8 cellular contexts compared by ENCODE assay signal in genomic region chr4:139454111-139454600, GRCh38. TPM values are rescaled to one million over a fixed set of nuclear protein-coding genes. Genes with fewer than 3 reads are reported as not detected.
DNase-seq lines count a peak whose midpoint lies in the region; ATAC-seq, FAIRE-seq and TF ChIP-seq lines count a peak whose summit lies in the region.

TSS of gene RAB33B (plus strand) at chr4:139454121. CDS start at chr4:139454196, 75 bp downstream.

- WGBS in K562 (ENCODE audit: insufficient coverage, low coverage, missing lambda C conversion rate) = under 1% methylated on average over 31 of the region's 36 CpGs

- DNase-seq in EH (ENCODE audit: low read depth) = peak; percentile 92
- peak in 1 of 4 experiments; percentile 14 for DNase-seq in K562 (ENCODE audit: extremely low read depth in 1 of 4, low spot score in 3 of 4)
- DNase-seq in stimulated activated naive B cell treated with anti-CD40 and anti-IgM and Interleukin-4, amounts not matched to agents 10 μg/mL and 1 μg/mL and 100 μg/mL, for 72 hours = no peak
- DNase-seq in activated effector memory CD4-positive, alpha-beta T cell treated with anti-CD3 and anti-CD28 coated beads, Interleukin-2, amount 50 U/mL, for 16 hours = no peak
- DNase-seq in MV-4-11 (lab: John Stamatoyannopoulos, UW) = no peak

- no peaks in the 10 kb centered on the region for H3K9me1 ChIP-seq in K562 (ENCODE audit: control insufficient read depth, insufficient read depth, low read length)

- H3K36me3 ChIP-seq in KOPT-K1 (ENCODE audit: insufficient read depth, low read length) (no peaks in the 10 kb centered on the region; the same call in 1 of the 2 replicates), K562 (ENCODE audit: control insufficient read depth, insufficient read depth, low read length) (peaks cover 8% of the 10 kb centered on the region; the same call in 2 of the 3 replicates), iPS-20b (ENCODE audit: insufficient read depth, low read depth, low read length) (no peaks in the 10 kb centered on the region)

- CTCF ChIA-PET in K562 (lab: Yijun Ruan, JAX; ENCODE audit: low intra/inter-chr PET ratio) = no interaction called here

- H3K27ac ChIP-seq in KOPT-K1 (ENCODE audit: low read depth, low read length, poor library complexity, severe bottlenecking) (peak within 1 kb of the TSS; percentile 74), K562 (ENCODE audit: extremely low read depth, low read depth, low read length) (peak within 1 kb of the TSS; percentile 88), iPS-20b (ENCODE audit: low read length) (peak within 1 kb of the TSS; percentile 44)

- peak within 1 kb of the TSS; percentile 92 to 98 for H3K4me3 Mint-ChIP-seq in stimulated activated naive B cell treated with anti-CD40 and anti-IgM and Interleukin-4, amounts not matched to agents 10 μg/mL and 1 μg/mL and 100 μg/mL, for 72 hours

- no peaks in the 10 kb centered on the region for H3K9me3 Mint-ChIP-seq in stimulated activated naive B cell treated with anti-CD40 and anti-IgM and Interleukin-4, amounts not matched to agents 10 μg/mL and 1 μg/mL and 100 μg/mL, for 72 hours

- peak within 1 kb of the TSS; percentile 88 for H2AFZ ChIP-seq in K562 (ENCODE audit: low read depth, low read length)

- no peaks in the 10 kb centered on the region for H4K20me1 ChIP-seq in K562 (replicated peaks; ENCODE audit: control insufficient read depth, insufficient read depth, low read length)

- peak within 1 kb of the TSS; percentile 100 for H3K27ac Mint-ChIP-seq in stimulated activated naive B cell treated with anti-CD40 and anti-IgM and Interleukin-4, amounts not matched to agents 10 μg/mL and 1 μg/mL and 100 μg/mL, for 72 hours

- no peak for TF ChIP-seq CTCF in K562 (IDR thresholded peaks at IDR 0.05 in 2 of 3, conservative IDR thresholded peaks at IDR 0.05 in 1 of 3; ENCODE audit: insufficient read depth in 2 of 3, low read depth in 1 of 3, low read length in 3 of 3)

- no peaks in the 10 kb centered on the region for H3K27me3 Mint-ChIP-seq in stimulated activated naive B cell treated with anti-CD40 and anti-IgM and Interleukin-4, amounts not matched to agents 10 μg/mL and 1 μg/mL and 100 μg/mL, for 72 hours

- H3K4me1 Mint-ChIP-seq in stimulated activated naive B cell treated with anti-CD40 and anti-IgM and Interleukin-4, amounts not matched to agents 10 μg/mL and 1 μg/mL and 100 μg/mL, for 72 hours = peaks cover 27 to 52% of the 10 kb centered on the region in 2 donors

- TSS peak; percentile 42 for BruUV-seq in K562 (replicated peaks; lab: Mats Ljungman, UMichigan)

- in situ Hi-C loops in K562 (cut with MboI) = no loop called here

- H3K9me3 ChIP-seq in KOPT-K1 (ENCODE audit: insufficient read depth, low read length, poor library complexity, severe bottlenecking) (no peaks in the 10 kb centered on the region), K562 (replicated peaks; ENCODE audit: control insufficient read depth, insufficient read depth, low read depth, low read length) (no peaks in the 10 kb centered on the region; the same call in 1 of the 2 replicates), iPS-20b (ENCODE audit: insufficient read depth, low read depth, low read length) (no peaks in the 10 kb centered on the region)

- H3K9ac ChIP-seq in K562 (ENCODE audit: insufficient read depth in 1 of 2, low read depth in 2 of 2, low read length in 2 of 2) = peak within 1 kb of the TSS; percentile 82 to 99
- peak within 1 kb of the TSS; percentile 89 for H3K9ac ChIP-seq in iPS-20b (ENCODE audit: low read depth, low read length)

- intact Hi-C loops in K562 (cut with micrococcal nuclease) = loop anchor here (2.0 to 5.0 kb wide), 2 partner anchors 153 to 372 kb away; partner anchors contain the start of gene NAA15

- H3K4me1 ChIP-seq in K562 (replicated peaks in 1 of 2; ENCODE audit: control insufficient read depth in 2 of 2, insufficient read depth in 2 of 2, low read length in 2 of 2) = peaks cover 19 to 28% of the 10 kb centered on the region in 2 experiments
- peaks cover 23% of the 10 kb centered on the region for H3K4me1 ChIP-seq in iPS-20b (ENCODE audit: insufficient read depth, low read length)

- TF ChIP-seq RAD21 in K562 (CRISPR knock-in tag; conservative IDR thresholded peaks at IDR 0.05 in 1 of 2, IDR thresholded peaks at IDR 0.05 in 1 of 2) = no peak

- H3K4me3 ChIP-seq in K562 (peak within 1 kb of the TSS; percentile 53), iPS-20b (ENCODE audit: low read length) (peak within 1 kb of the TSS; percentile 98)

- POLR2A ChIA-PET in K562 (lab: Yijun Ruan, JAX) = interaction anchor here (0.6 to 2.4 kb wide), 5 partner anchors 10 to 163 kb away, joined by 3 to 10 read pairs (median 4); no protein-coding TSS in a partner anchor

- peaks cover 2 to 8% of the 10 kb centered on the region in 2 donors for H3K36me3 Mint-ChIP-seq in stimulated activated naive B cell treated with anti-CD40 and anti-IgM and Interleukin-4, amounts not matched to agents 10 μg/mL and 1 μg/mL and 100 μg/mL, for 72 hours

- TF ChIP-seq POLR2A in K562 (conservative IDR thresholded peaks at IDR 0.05) = no peak

- H3K4me2 ChIP-seq in K562 (ENCODE audit: insufficient read depth, low read length) = peak within 1 kb of the TSS; percentile 92

- H3K27me3 ChIP-seq in K562 (ENCODE audit: control insufficient read depth in 2 of 2, insufficient read depth in 2 of 2, low read length in 2 of 2) (no peaks in the 10 kb centered on the region), iPS-20b (ENCODE audit: insufficient read depth, low read length) (no peaks in the 10 kb centered on the region)

- TF ChIP-seq EP300 in K562 (IDR thresholded peaks at IDR 0.05; ENCODE audit: low read length) = no peak

- ATAC-seq in GM21390 (IDR thresholded peaks at IDR 0.05; ENCODE audit: unreplicated experiment) (peak; percentile 1), K562 (peak; percentile 0)
- peak; percentile 8 to 13 for ATAC-seq in stimulated activated naive B cell treated with anti-CD40 and anti-IgM and Interleukin-4, amounts not matched to agents 10 μg/mL and 1 μg/mL and 100 μg/mL, for 72 hours (replicated peaks)

- H3K79me2 ChIP-seq in K562 (ENCODE audit: control insufficient read depth, insufficient read depth, low read length) = peaks cover 44% of the 10 kb centered on the region

- FAIRE-seq in K562 (lab: Jason Lieb, UNC) = no peak

TF ChIP-seq in K562, 482 proteins besides CTCF, POLR2A, EP300 and RAD21 (continues in another document):
- no peak for TF ChIP-seq ZNF311 (CRISPR knock-in tag; IDR thresholded peaks at IDR 0.05)
- TF ChIP-seq PML (IDR thresholded peaks at IDR 0.05; ENCODE audit: low read length) = peak; percentile 6; the same call in 1 of the 2 replicates
- no peak for TF ChIP-seq GATAD2A (IDR thresholded peaks at IDR 0.05)
- TF ChIP-seq, protein P1, sequence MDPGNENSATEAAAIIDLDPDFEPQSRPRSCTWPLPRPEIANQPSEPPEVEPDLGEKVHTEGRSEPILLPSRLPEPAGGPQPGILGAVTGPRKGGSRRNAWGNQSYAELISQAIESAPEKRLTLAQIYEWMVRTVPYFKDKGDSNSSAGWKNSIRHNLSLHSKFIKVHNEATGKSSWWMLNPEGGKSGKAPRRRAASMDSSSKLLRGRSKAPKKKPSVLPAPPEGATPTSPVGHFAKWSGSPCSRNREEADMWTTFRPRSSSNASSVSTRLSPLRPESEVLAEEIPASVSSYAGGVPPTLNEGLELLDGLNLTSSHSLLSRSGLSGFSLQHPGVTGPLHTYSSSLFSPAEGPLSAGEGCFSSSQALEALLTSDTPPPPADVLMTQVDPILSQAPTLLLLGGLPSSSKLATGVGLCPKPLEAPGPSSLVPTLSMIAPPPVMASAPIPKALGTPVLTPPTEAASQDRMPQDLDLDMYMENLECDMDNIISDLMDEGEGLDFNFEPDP (CRISPR knock-in tag; IDR thresholded peaks at IDR 0.05) = no peak
- TF ChIP-seq ZNF263 (CRISPR knock-in tag; IDR thresholded peaks at IDR 0.05; ENCODE audit: borderline replicate concordance) = no peak

RNA-seq across cellular contexts. Expression of gene RAB33B, which starts in this region (rescaled TPM):
- total RNA-seq in K562 (2011; cell fraction: chromatin; rRNA removed; ENCODE audit: low replicate concordance) = 4.0 and 4.8 TPM in 2 replicates
- 3.7 TPM in 2 replicates for total RNA-seq in K562 (2011; cell fraction: nucleolus; rRNA removed)
- 3.2 and 7.4 TPM in 2 replicates for total RNA-seq in K562 (2011; cell fraction: nucleoplasm; rRNA removed)
- 2.3 and 3.0 TPM in 2 replicates for total RNA-seq in K562 (2014; rRNA removed)
- 3.7 and 3.9 TPM in 2 replicates for total RNA-seq in K562 (2014; rRNA removed; fragmentation: Illumina TruSeq; extraction: Trizol)
- total RNA-seq in K562 (2015; rRNA removed; fragmentation: Illumina TruSeq; extraction: Trizol) = 2.6 and 3.5 TPM in 2 replicates
- total RNA-seq in K562 (2021) = 2.6 and 2.7 TPM in 2 replicates
- polyA plus RNA-seq in K562 (2011; rRNA removed) = 3.7 and 4.0 TPM in 2 replicates
- 1.1 and 3.1 TPM in 2 replicates for polyA plus RNA-seq in K562 (2011; cell fraction: cytosol; rRNA removed)
- polyA plus RNA-seq in K562 (2011; cell fraction: nucleus; rRNA removed) = 1.8 and 2.5 TPM in 2 replicates
- polyA plus RNA-seq in K562 (2012) = 1.8 and 2.9 TPM in 2 replicates
- polyA plus RNA-seq in K562 (2014; fragmentation: Illumina TruSeq; extraction: Trizol) = 2.6 and 3.5 TPM in 2 replicates
- polyA plus RNA-seq in K562 (2014; fragmentation: Nextera tagmentation; extraction: Ambion mirVana) = 1 to 10 TPM; 1.8 to 3.3 TPM
- polyA plus RNA-seq in K562 (2014; rRNA removed) = 1.7 and 2.6 TPM in 2 replicates
- polyA minus RNA-seq in K562 (2011; rRNA and poly(A)+ RNA removed) = 5.1 and 6.8 TPM in 2 replicates
- polyA minus RNA-seq in K562 (2011; cell fraction: cytosol; rRNA and poly(A)+ RNA removed) = 2.4 and 3.0 TPM in 2 replicates
- 1.1 and 2.9 TPM in 2 replicates for polyA minus RNA-seq in K562 (2011; cell fraction: nucleus; rRNA and poly(A)+ RNA removed)
